In genomic region chr7:23462846-23463245, GRCh38 we compare ENCODE assay signal across 1 cellular context.
TF ChIP-seq lines count a peak whose summit lies in the region.

No MANE protein-coding gene starts in this region.

TF ChIP-seq in GM23338, 12 proteins besides CTCF, POLR2A, EP300 and RAD21 (continued from another document):
- TF ChIP-seq EZH2 (IDR thresholded peaks at IDR 0.05; ENCODE audit: low read depth, unreplicated experiment) (no peak), CREB1 (CRISPR knock-in tag; IDR thresholded peaks at IDR 0.05; ENCODE audit: low read depth) (no peak), ZNF331 (CRISPR knock-in tag; IDR thresholded peaks at IDR 0.05; ENCODE audit: low read depth) (no peak), JUNB (IDR thresholded peaks at IDR 0.05; ENCODE audit: unreplicated experiment) (no peak), REST (IDR thresholded peaks at IDR 0.05; ENCODE audit: unreplicated experiment) (no peak), STAT1 (IDR thresholded peaks at IDR 0.05; ENCODE audit: unreplicated experiment) (no peak), EZH2phosphoT487 (IDR thresholded peaks at IDR 0.05; ENCODE audit: unreplicated experiment) (no peak), ZNF114 (CRISPR knock-in tag; IDR thresholded peaks at IDR 0.05) (no peak)
